ENCODE assay signal across 9 cellular contexts in genomic region chr12:123142948-123143752, GRCh38. TPM values are rescaled to one million over a fixed set of nuclear protein-coding genes. Genes with fewer than 3 reads are reported as not detected.
DNase-seq lines count a peak whose midpoint lies in the region; ATAC-seq and TF ChIP-seq lines count a peak whose summit lies in the region.
"Had no signal": no experiment of that assay in that cellular context is flagged by ENCODE, and none has a peak within 500 bp of the region (broad histone marks: within the 10 kb centered on the region; RNA-seq: fewer than 3 reads in every experiment).

No MANE protein-coding gene starts in this region.

- POLR2A ChIA-PET in activated CD4-positive, alpha-beta T cell treated with anti-CD3 and anti-CD28 coated beads for 36 hours (lab: Charles Lee): no interaction called here

- H3K36me3 Mint-ChIP-seq in activated T-helper 2 cell treated with anti-CD3 and anti-CD28 coated beads, Interferon-gamma antibody, Interleukin-2, Interleukin-4, amounts not matched to agents 10 μg/mL and 5 μg/mL and 100 μg/mL, durations not matched to agents 14 hours and 24 hours and 36 hours (ENCODE audit: low read depth): no peaks in the 10 kb centered on the region
- peaks cover 2% of the 10 kb centered on the region for H3K36me3 Mint-ChIP-seq in activated CD4-positive, alpha-beta T cell treated with anti-CD3 and anti-CD28 coated beads for 36 hours (ENCODE audit: low read depth)

- no peak for TF ChIP-seq CTCF in choroid plexus epithelial cell (conservative IDR thresholded peaks at IDR 0.05; ENCODE audit: low read depth, low read length)
- no peak for TF ChIP-seq CTCF in retinal pigment epithelial cell (conservative IDR thresholded peaks at IDR 0.05; ENCODE audit: low read depth, low read length)

- DNase-seq in GDM1 (lab: John Stamatoyannopoulos, UW): peak; percentile 53
- peak; percentile 92 to 97 for DNase-seq in NCI-H526 (lab: John Stamatoyannopoulos, UW)
- DNase-seq in choroid plexus epithelial cell (ENCODE audit: low read depth): peak; percentile 49
- DNase-seq in retinal pigment epithelial cell (ENCODE audit: low read depth): peak; percentile 91
- DNase-seq in activated T-helper 2 cell treated with anti-CD3 and anti-CD28 coated beads, Interferon-gamma antibody, Interleukin-2, Interleukin-4, amounts not matched to agents 10 μg/mL and 5 μg/mL and 100 μg/mL, durations not matched to agents 14 hours and 24 hours and 36 hours (ENCODE audit: low spot score): no peak
- no peak for DNase-seq in activated CD4-positive, alpha-beta T cell treated with anti-CD3 and anti-CD28 coated beads for 36 hours
- DNase-seq: effector memory CD8-positive, alpha-beta T cell had no signal

- ATAC-seq in GM19328 (IDR thresholded peaks at IDR 0.05; ENCODE audit: unreplicated experiment) (no peak), HG03025 (IDR thresholded peaks at IDR 0.05; ENCODE audit: low FRiP score, unreplicated experiment) (no peak)
- no peak for ATAC-seq in activated CD4-positive, alpha-beta T cell treated with anti-CD3 and anti-CD28 coated beads for 36 hours
- ATAC-seq: effector memory CD8-positive, alpha-beta T cell had no signal

- H3K9me3 Mint-ChIP-seq in activated T-helper 2 cell treated with anti-CD3 and anti-CD28 coated beads, Interferon-gamma antibody, Interleukin-2, Interleukin-4, amounts not matched to agents 10 μg/mL and 5 μg/mL and 100 μg/mL, durations not matched to agents 14 hours and 24 hours and 36 hours: no peaks in the 10 kb centered on the region
- no peaks in the 10 kb centered on the region for H3K9me3 Mint-ChIP-seq in activated CD4-positive, alpha-beta T cell treated with anti-CD3 and anti-CD28 coated beads for 36 hours (ENCODE audit: low read depth)
- H3K9me3 Mint-ChIP-seq: effector memory CD8-positive, alpha-beta T cell had no signal

- intact Hi-C loops in activated T-helper 2 cell treated with anti-CD3 and anti-CD28 coated beads, Interferon-gamma antibody, Interleukin-2, Interleukin-4, amounts not matched to agents 10 μg/mL and 5 μg/mL and 100 μg/mL, durations not matched to agents 14 hours and 24 hours and 36 hours (cut with micrococcal nuclease): no loop called here
- intact Hi-C loops in activated CD4-positive, alpha-beta T cell treated with anti-CD3 and anti-CD28 coated beads for 36 hours (cut with DNase I, micrococcal nuclease): no loop called here

- peaks cover 3% of the 10 kb centered on the region for H3K27me3 Mint-ChIP-seq in activated T-helper 2 cell treated with anti-CD3 and anti-CD28 coated beads, Interferon-gamma antibody, Interleukin-2, Interleukin-4, amounts not matched to agents 10 μg/mL and 5 μg/mL and 100 μg/mL, durations not matched to agents 14 hours and 24 hours and 36 hours (ENCODE audit: low read depth)
- no peaks in the 10 kb centered on the region for H3K27me3 Mint-ChIP-seq in activated CD4-positive, alpha-beta T cell treated with anti-CD3 and anti-CD28 coated beads for 36 hours
- H3K27me3 Mint-ChIP-seq: effector memory CD8-positive, alpha-beta T cell had no signal

- no peak overlapping the region for H3K27ac Mint-ChIP-seq in activated T-helper 2 cell treated with anti-CD3 and anti-CD28 coated beads, Interferon-gamma antibody, Interleukin-2, Interleukin-4, amounts not matched to agents 10 μg/mL and 5 μg/mL and 100 μg/mL, durations not matched to agents 14 hours and 24 hours and 36 hours
- no peak overlapping the region for H3K27ac Mint-ChIP-seq in activated CD4-positive, alpha-beta T cell treated with anti-CD3 and anti-CD28 coated beads for 36 hours
- H3K27ac Mint-ChIP-seq: effector memory CD8-positive, alpha-beta T cell had no signal

- H3K4me3 Mint-ChIP-seq in activated T-helper 2 cell treated with anti-CD3 and anti-CD28 coated beads, Interferon-gamma antibody, Interleukin-2, Interleukin-4, amounts not matched to agents 10 μg/mL and 5 μg/mL and 100 μg/mL, durations not matched to agents 14 hours and 24 hours and 36 hours (ENCODE audit: low read depth): no peak overlapping the region
- no peak overlapping the region for H3K4me3 Mint-ChIP-seq in activated CD4-positive, alpha-beta T cell treated with anti-CD3 and anti-CD28 coated beads for 36 hours
- H3K4me3 Mint-ChIP-seq: effector memory CD8-positive, alpha-beta T cell had no signal

- H3K4me3 ChIP-seq in choroid plexus epithelial cell (ENCODE audit: low read depth, low read length) (no peak overlapping the region), retinal pigment epithelial cell (ENCODE audit: low read length) (no peak overlapping the region)

- peaks cover 7% of the 10 kb centered on the region for H3K4me1 Mint-ChIP-seq in activated T-helper 2 cell treated with anti-CD3 and anti-CD28 coated beads, Interferon-gamma antibody, Interleukin-2, Interleukin-4, amounts not matched to agents 10 μg/mL and 5 μg/mL and 100 μg/mL, durations not matched to agents 14 hours and 24 hours and 36 hours (ENCODE audit: low read depth)
- peaks cover 28% of the 10 kb centered on the region for H3K4me1 Mint-ChIP-seq in activated CD4-positive, alpha-beta T cell treated with anti-CD3 and anti-CD28 coated beads for 36 hours

- CTCF ChIA-PET in activated CD4-positive, alpha-beta T cell treated with anti-CD3 and anti-CD28 coated beads for 36 hours (lab: Charles Lee): interaction anchor here (0.6 to 1.4 kb wide), 3 partner anchors 8 to 98 kb away, joined by 3 to 4 read pairs (median 3); no protein-coding TSS in a partner anchor

RNA-seq across cellular contexts. Expression of gene PITPNM2, which starts 7.7 kb away (rescaled TPM):
- 15.5 and 16.2 TPM in 2 replicates for total RNA-seq in activated T-helper 2 cell treated with anti-CD3 and anti-CD28 coated beads, Interferon-gamma antibody, Interleukin-2, Interleukin-4, amounts not matched to agents 10 μg/mL and 5 μg/mL and 100 μg/mL, durations not matched to agents 14 hours and 24 hours and 36 hours
- total RNA-seq in activated CD4-positive, alpha-beta T cell treated with anti-CD3 and anti-CD28 coated beads for 36 hours: 1 to 10 TPM; 8.3 to 9.5 TPM

Comparison
In these comparisons a context has a peak if more than half of its experiments do, and no peak if none do; other contexts are left out.
1. DNase-seq: peak in GDM1 (single experiment), NCI-H526 (2 of 2), choroid plexus epithelial cell (single experiment) and retinal pigment epithelial cell (single experiment); none in activated T-helper 2 cell treated with anti-CD3 and anti-CD28 coated beads, Interferon-gamma antibody, Interleukin-2, Interleukin-4, amounts not matched to agents 10 μg/mL and 5 μg/mL and 100 μg/mL, durations not matched to agents 14 hours and 24 hours and 36 hours (single experiment) and activated CD4-positive, alpha-beta T cell treated with anti-CD3 and anti-CD28 coated beads for 36 hours (single experiment).